Comparison of ENCODE assay signal across 16 cellular contexts in the genomic region with DNA sequence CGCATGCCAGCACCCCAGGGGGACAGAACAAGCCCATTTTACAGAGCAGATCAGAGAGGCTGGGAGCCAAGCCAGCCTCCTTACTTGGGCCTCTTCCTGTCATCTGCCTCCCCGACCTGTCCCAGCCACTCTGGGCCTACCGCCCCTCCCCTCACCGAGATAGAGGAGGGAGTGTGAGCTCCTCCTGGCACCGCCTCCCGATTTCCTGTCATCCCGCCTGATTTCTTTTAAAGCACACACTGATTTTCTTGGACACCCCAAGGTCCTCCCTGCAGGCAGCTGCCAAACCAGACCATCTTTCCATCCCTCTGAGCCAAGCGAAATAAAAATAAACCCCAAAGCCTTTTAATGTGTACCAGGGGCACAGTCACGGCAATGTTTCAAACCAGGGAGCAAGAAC.
DNase-seq lines count a peak whose midpoint lies in the region; ATAC-seq and TF ChIP-seq lines count a peak whose summit lies in the region.
"Had no signal": no experiment of that assay in that cellular context is flagged by ENCODE, and none has a peak within 500 bp of the region (broad histone marks: within the 10 kb centered on the region; RNA-seq: fewer than 3 reads in every experiment).

No MANE protein-coding gene starts in this region.

- no peak for TF ChIP-seq CTCF in heart left ventricle (IDR thresholded peaks at IDR 0.05)

- H3K27ac ChIP-seq in heart left ventricle = peak overlapping the region in 11 of 12 donors; percentile 5 to 80 (median 51)

- H3K27me3 ChIP-seq in heart left ventricle = no peaks in the 10 kb centered on the region

- peak; percentile 72 for DNase-seq in Right ventricle myocardium inferior (ENCODE audit: missing footprints)
- no peak for DNase-seq in cardiac septum (ENCODE audit: low spot score)
- DNase-seq in heart left ventricle = peak in 4 of 5 donors; percentile 56 to 86 (median 69)
- peak; percentile 57 for DNase-seq in pons (ENCODE audit: low spot score)
- DNase-seq in T-helper 2 cell treated with Interferon-gamma antibody and Interleukin-4, amounts not matched to agents 5 μg/mL and 100 μg/mL, for 36 hours (ENCODE audit: low spot score) = no peak
- DNase-seq in islet precursor cell = no peak
- DNase-seq: DMS153, NCI-H226, OCI-M1, small intestine, SW 1271 had no signal

- 17 to 42% (median 33%) methylated on average over 8 to 9 of the region's 9 CpGs for WGBS in heart left ventricle, 4 donors

- ATAC-seq in Right ventricle myocardium inferior (peak; percentile 18), heart left ventricle (peak; percentile 44 to 73 (median 53)), HG03025 (IDR thresholded peaks at IDR 0.05; ENCODE audit: low FRiP score, unreplicated experiment) (no peak), GM18519 (IDR thresholded peaks at IDR 0.05; ENCODE audit: low FRiP score, unreplicated experiment) (no peak)
- ATAC-seq: activated CD4-positive, CD25-positive, alpha-beta regulatory T cell treated with anti-CD3 and anti-CD28 coated beads, Interleukin-2, amount 50 U/mL, for 24 hours; esophagus mucosa had no signal

- no peaks in the 10 kb centered on the region for H3K9me3 ChIP-seq in heart left ventricle

- intact Hi-C loops in Right ventricle myocardium inferior (cut with DNase I) = no loop called here
- intact Hi-C loops in cardiac septum (cut with DNase I) = no loop called here
- intact Hi-C loops in heart left ventricle (cut with DNase I) = loop anchor here in 2 of 10 donors (1.0 to 10.0 kb wide), 2 partner anchors 24 to 48 kb away; no protein-coding TSS in a partner anchor

- TF ChIP-seq POLR2A in heart left ventricle (IDR thresholded peaks at IDR 0.05) = no peak

- H3K4me3 ChIP-seq in heart left ventricle = no peak overlapping the region

- no peaks in the 10 kb centered on the region for H3K27me3 Mint-ChIP-seq in T-helper 2 cell treated with Interferon-gamma antibody and Interleukin-4, amounts not matched to agents 5 μg/mL and 100 μg/mL, for 36 hours (ENCODE audit: low read depth)

- peaks cover 16% of the 10 kb centered on the region for H3K36me3 Mint-ChIP-seq in T-helper 2 cell treated with Interferon-gamma antibody and Interleukin-4, amounts not matched to agents 5 μg/mL and 100 μg/mL, for 36 hours (ENCODE audit: low read depth)

- no peaks in the 10 kb centered on the region for H3K9me3 Mint-ChIP-seq in T-helper 2 cell treated with Interferon-gamma antibody and Interleukin-4, amounts not matched to agents 5 μg/mL and 100 μg/mL, for 36 hours
- H3K9me3 Mint-ChIP-seq: activated T-helper 1 cell treated with anti-CD3 and anti-CD28 coated beads, Interleukin-12 subunit alpha, Interleukin-12 subunit beta, Interleukin-2, Interleukin-4 antibody, amounts not matched to agents 30 ng/mL and 10 ng/mL and 1 ng/mL, durations not matched to agents 14 hours and 24 hours and 36 hours had no signal

- H3K36me3 ChIP-seq in heart left ventricle = peaks cover 0 to 72% (median 38%) of the 10 kb centered on the region in 9 donors

- no peak overlapping the region for H3K4me3 Mint-ChIP-seq in T-helper 2 cell treated with Interferon-gamma antibody and Interleukin-4, amounts not matched to agents 5 μg/mL and 100 μg/mL, for 36 hours
- H3K4me3 Mint-ChIP-seq: activated T-helper 1 cell treated with anti-CD3 and anti-CD28 coated beads, Interleukin-12 subunit alpha, Interleukin-12 subunit beta, Interleukin-2, Interleukin-4 antibody, amounts not matched to agents 30 ng/mL and 10 ng/mL and 1 ng/mL, durations not matched to agents 14 hours and 24 hours and 36 hours had no signal

- H3K27ac Mint-ChIP-seq in T-helper 2 cell treated with Interferon-gamma antibody and Interleukin-4, amounts not matched to agents 5 μg/mL and 100 μg/mL, for 36 hours = no peak overlapping the region
- H3K27ac Mint-ChIP-seq: activated T-helper 1 cell treated with anti-CD3 and anti-CD28 coated beads, Interleukin-12 subunit alpha, Interleukin-12 subunit beta, Interleukin-2, Interleukin-4 antibody, amounts not matched to agents 30 ng/mL and 10 ng/mL and 1 ng/mL, durations not matched to agents 14 hours and 24 hours and 36 hours had no signal

- H3K4me1 Mint-ChIP-seq in T-helper 2 cell treated with Interferon-gamma antibody and Interleukin-4, amounts not matched to agents 5 μg/mL and 100 μg/mL, for 36 hours (ENCODE audit: low read depth) = peaks cover 3% of the 10 kb centered on the region

- peaks cover 16 to 55% (median 41%) of the 10 kb centered on the region in 12 donors for H3K4me1 ChIP-seq in heart left ventricle

Comparison
In these comparisons a context has a peak if more than half of its experiments do, and no peak if none do; other contexts are left out.
1. DNase-seq: peak in Right ventricle myocardium inferior (single experiment), heart left ventricle (4 of 5) and pons (single experiment); none in cardiac septum (single experiment), T-helper 2 cell treated with Interferon-gamma antibody and Interleukin-4, amounts not matched to agents 5 μg/mL and 100 μg/mL, for 36 hours (single experiment) and islet precursor cell (single experiment).
2. ATAC-seq: peak in Right ventricle myocardium inferior (single experiment) and heart left ventricle (4 of 4); none in HG03025 (single experiment) and GM18519 (single experiment).